In genomic region chr3:143825513-143825912, GRCh38 we compare ENCODE assay signal across 9 cellular contexts. TPM values are rescaled to one million over a fixed set of nuclear protein-coding genes. Genes with fewer than 3 reads are reported as not detected.
DNase-seq lines count a peak whose midpoint lies in the region; ATAC-seq and TF ChIP-seq lines count a peak whose summit lies in the region.
"Had no signal": no experiment of that assay in that cellular context is flagged by ENCODE, and none has a peak within 500 bp of the region (broad histone marks: within the 10 kb centered on the region; RNA-seq: fewer than 3 reads in every experiment).

No MANE protein-coding gene starts in this region.

- no peak overlapping the region for H3K9ac ChIP-seq in Loucy (ENCODE audit: low read depth, low read length, poor library complexity, severe bottlenecking)

- intact Hi-C loops in lower lobe of right lung (cut with DNase I) (no loop called here), PC-9 (cut with micrococcal nuclease; ENCODE audit: unreplicated experiment) (no loop called here)

- no peaks in the 10 kb centered on the region for H3K27me3 ChIP-seq in Loucy (ENCODE audit: insufficient read depth, low read length, poor library complexity, severe bottlenecking)
- H3K27me3 ChIP-seq in lower lobe of right lung (ENCODE audit: low read depth) = no peaks in the 10 kb centered on the region
- H3K27me3 ChIP-seq in PC-9 (ENCODE audit: insufficient read depth, low read depth) = no peaks in the 10 kb centered on the region

- H3K9me2 ChIP-seq in Loucy (replicated peaks; ENCODE audit: low read depth, low read length) (no peaks in the 10 kb centered on the region), PC-9 (ENCODE audit: insufficient read depth) (no peaks in the 10 kb centered on the region)

- CTCF ChIA-PET in PC-9 (lab: Charles Lee) = no interaction called here

- peak overlapping the region; percentile 16 for H3K27ac ChIP-seq in lower lobe of right lung
- H3K27ac ChIP-seq in PC-9 = no peak overlapping the region

- H3K4me1 ChIP-seq in Loucy (ENCODE audit: insufficient read depth, low read length, poor library complexity, severe bottlenecking) (peaks cover 35% of the 10 kb centered on the region), lower lobe of right lung (peaks cover 43% of the 10 kb centered on the region), PC-9 (replicated peaks; ENCODE audit: insufficient read depth) (peaks cover 13% of the 10 kb centered on the region)

- DNase-seq in lower lobe of right lung = no peak
- DNase-seq in NCI-H345 (lab: John Stamatoyannopoulos, UW) = no peak
- DNase-seq in nucleus accumbens (lab: John Stamatoyannopoulos, UW) = no peak
- no peak for DNase-seq in PC-9
- no peak for DNase-seq in activated CD4-positive, alpha-beta T cell treated with anti-CD3 and anti-CD28 coated beads, Interleukin-2, amount 50 U/mL, for 48 hours
- DNase-seq: stimulated activated CD4-positive, alpha-beta T cell treated with anti-CD3 and anti-CD28 coated beads, Interleukin-4, amount 100 ng/mL, for 1 hour had no signal

- no peaks in the 10 kb centered on the region for H4K20me1 ChIP-seq in Loucy (ENCODE audit: insufficient read depth, low read length, poor library complexity, severe bottlenecking)
- no peaks in the 10 kb centered on the region for H4K20me1 ChIP-seq in PC-9 (ENCODE audit: insufficient read depth)

- H3K36me3 ChIP-seq in Loucy (ENCODE audit: insufficient read depth, low read length) (no peaks in the 10 kb centered on the region), lower lobe of right lung (no peaks in the 10 kb centered on the region), PC-9 (ENCODE audit: low read depth) (no peaks in the 10 kb centered on the region)

- H3K9me3 ChIP-seq in Loucy (ENCODE audit: insufficient read depth, low read depth, low read length) (no peaks in the 10 kb centered on the region), lower lobe of right lung (no peaks in the 10 kb centered on the region), PC-9 (ENCODE audit: insufficient read depth, low read depth) (no peaks in the 10 kb centered on the region; the same call in 1 of the 2 replicates)

- peak overlapping the region; percentile 47 for H3K4me3 ChIP-seq in Loucy (ENCODE audit: low read length, poor library complexity, severe bottlenecking)
- no peak overlapping the region for H3K4me3 ChIP-seq in lower lobe of right lung
- H3K4me3 ChIP-seq in PC-9 = no peak overlapping the region

- H3K4me2 ChIP-seq in Loucy (ENCODE audit: low read depth, low read length, poor library complexity, severe bottlenecking) (peak overlapping the region; percentile 45), PC-9 (no peak overlapping the region)

- TF ChIP-seq CTCF in Loucy (conservative IDR thresholded peaks at IDR 0.05; ENCODE audit: low read length) (no peak), lower lobe of right lung (IDR thresholded peaks at IDR 0.05) (no peak), PC-9 (conservative IDR thresholded peaks at IDR 0.05) (no peak)

- BruUV-seq in PC-9 (replicated peaks; lab: Mats Ljungman, UMichigan) = no TSS peak

- peak; percentile 86 for ATAC-seq in GM18867 (IDR thresholded peaks at IDR 0.05; ENCODE audit: unreplicated experiment)
- peak; percentile 64 for ATAC-seq in GM21717 (IDR thresholded peaks at IDR 0.05; ENCODE audit: unreplicated experiment)
- ATAC-seq in lower lobe of right lung = peak in 1 of 2 donors; percentile 11

- H3K79me2 ChIP-seq in Loucy (ENCODE audit: insufficient read depth, low read length) = no peaks in the 10 kb centered on the region
- H3K79me2 ChIP-seq in PC-9 (ENCODE audit: low read depth) = no peaks in the 10 kb centered on the region

- H3F3A ChIP-seq in Loucy (ENCODE audit: low read depth) = no peaks in the 10 kb centered on the region
- peaks cover 3% of the 10 kb centered on the region; the same call in 1 of the 2 replicates for H3F3A ChIP-seq in PC-9 (ENCODE audit: insufficient read depth, low read depth)

- POLR2A ChIA-PET in PC-9 (lab: Charles Lee; ENCODE audit: unreplicated experiment) = no interaction called here

- H2AFZ ChIP-seq in Loucy (ENCODE audit: low read length) (no peak overlapping the region), PC-9 (no peak overlapping the region)

RNA-seq across cellular contexts. Expression of gene SLC9A9, which starts 22.8 kb away (rescaled TPM):
- total RNA-seq in lower lobe of right lung (15.6 TPM), PC-9 (2021) (1.7 and 2.7 TPM in 2 replicates)
